ENCODE assay signal across 1 cellular context in genomic region chr2:85852979-85853498, GRCh38.
A peak's percentile ranks its signal among the peaks of the same experiment; 100 is the strongest.
TF ChIP-seq lines count a peak whose summit lies in the region.

No MANE protein-coding gene starts in this region.

TF ChIP-seq in GM12878, 131 proteins besides CTCF, POLR2A, EP300 and RAD21 (continued from another document):
- TF ChIP-seq ELK1 (IDR thresholded peaks at IDR 0.05; ENCODE audit: low read depth, low read length) (no peak), BRCA1 (IDR thresholded peaks at IDR 0.05; ENCODE audit: low read depth, low read length) (no peak), RAD51 (IDR thresholded peaks at IDR 0.05) (no peak), MLLT1 (IDR thresholded peaks at IDR 0.05) (no peak), EED (IDR thresholded peaks at IDR 0.05; ENCODE audit: low read depth) (peak; percentile 6; the same call in 1 of the 2 replicates), ZNF207 (IDR thresholded peaks at IDR 0.05; ENCODE audit: borderline replicate concordance) (no peak; the same call in 1 of the 2 replicates), HDAC6 (IDR thresholded peaks at IDR 0.05; ENCODE audit: unreplicated experiment) (no peak), PRDM15 (CRISPR knock-in tag; IDR thresholded peaks at IDR 0.05) (no peak), ZBTB11 (CRISPR knock-in tag; IDR thresholded peaks at IDR 0.05) (no peak), POU2F2 (IDR thresholded peaks at IDR 0.05; ENCODE audit: borderline replicate concordance, low read depth, low read length) (peak; percentile 85; the same call in 2 of the 3 replicates), USF1 (IDR thresholded peaks at IDR 0.05; ENCODE audit: borderline replicate concordance, extremely low read length, insufficient read depth, low read depth, low read length) (no peak), CREM (IDR thresholded peaks at IDR 0.05; ENCODE audit: low read depth) (no peak), SPI1 (IDR thresholded peaks at IDR 0.05; ENCODE audit: borderline replicate concordance, insufficient read depth, low read depth, low read length) (peak; percentile 80; the same call in 1 of the 2 replicates), MXI1 (IDR thresholded peaks at IDR 0.05; ENCODE audit: low read depth, low read length) (no peak; the same call in 1 of the 2 replicates), NKRF (conservative IDR thresholded peaks at IDR 0.05) (no peak), BCL11A (IDR thresholded peaks at IDR 0.05; ENCODE audit: low read depth, low read length) (peak; percentile 45; the same call in 1 of the 2 replicates), RBBP5 (conservative IDR thresholded peaks at IDR 0.05) (no peak), ASH2L (IDR thresholded peaks at IDR 0.05; ENCODE audit: borderline replicate concordance, low read depth) (no peak; the same call in 1 of the 2 replicates), HCFC1 (IDR thresholded peaks at IDR 0.05; ENCODE audit: low read length) (no peak), NFXL1 (IDR thresholded peaks at IDR 0.05; ENCODE audit: borderline replicate concordance) (no peak), NR2C1 (IDR thresholded peaks at IDR 0.05) (no peak), NR2F1 (conservative IDR thresholded peaks at IDR 0.05) (no peak), SMARCA5 (IDR thresholded peaks at IDR 0.05) (no peak), NRF1 (conservative IDR thresholded peaks at IDR 0.05; ENCODE audit: low read depth, low read length) (no peak), ZNF24 (IDR thresholded peaks at IDR 0.05) (no peak), TCF3 (IDR thresholded peaks at IDR 0.05; ENCODE audit: borderline replicate concordance, insufficient read depth, low read depth, low read length) (0 out of 2 replicates have a peak, but pooled peaks have one; percentile 0), EGR1 (IDR thresholded peaks at IDR 0.05; ENCODE audit: borderline replicate concordance in 1 of 2, low read depth in 2 of 2, low read length in 2 of 2) (no peak), NFIC (IDR thresholded peaks at IDR 0.05; ENCODE audit: low read depth, low read length) (peak; percentile 64), JUND (IDR thresholded peaks at IDR 0.05; ENCODE audit: low read depth, low read length) (no peak), NR2C2 (IDR thresholded peaks at IDR 0.05; ENCODE audit: borderline replicate concordance, control insufficient read depth, insufficient read length, low read depth) (no peak), SMAD1 (IDR thresholded peaks at IDR 0.05; ENCODE audit: low read depth, partially characterized antibody) (no peak), CEBPB (IDR thresholded peaks at IDR 0.05; ENCODE audit: borderline replicate concordance in 1 of 2, low read depth in 2 of 2, low read length in 2 of 2) (no peak), REST (IDR thresholded peaks at IDR 0.05; ENCODE audit: low read depth, low read length) (no peak), HDAC2 (IDR thresholded peaks at IDR 0.05) (no peak), IRF4 (IDR thresholded peaks at IDR 0.05; ENCODE audit: low read depth, low read length) (no peak), PML (IDR thresholded peaks at IDR 0.05; ENCODE audit: low read length) (no peak), MTA3 (IDR thresholded peaks at IDR 0.05; ENCODE audit: borderline replicate concordance, low read length) (no peak; the same call in 1 of the 2 replicates), LARP7 (IDR thresholded peaks at IDR 0.05) (no peak), CBX5 (IDR thresholded peaks at IDR 0.05; ENCODE audit: low read depth) (no peak), SIX5 (IDR thresholded peaks at IDR 0.05; ENCODE audit: low read depth, low read length, severe bottlenecking) (no peak), BACH1 (IDR thresholded peaks at IDR 0.05; ENCODE audit: borderline replicate concordance) (no peak), WRNIP1 (IDR thresholded peaks at IDR 0.05; ENCODE audit: borderline replicate concordance, low read depth, low read length) (no peak), TCF7 (IDR thresholded peaks at IDR 0.05; ENCODE audit: borderline replicate concordance) (no peak), TCF12 (IDR thresholded peaks at IDR 0.05; ENCODE audit: low read depth, low read length) (0 out of 2 replicates have a peak, but pooled peaks have one; percentile 28), YBX1 (IDR thresholded peaks at IDR 0.05) (no peak), PAX8 (IDR thresholded peaks at IDR 0.05) (no peak), YY1 (IDR thresholded peaks at IDR 0.05; ENCODE audit: low read depth, low read length) (no peak; the same call in 1 of the 2 replicates), ATF2 (IDR thresholded peaks at IDR 0.05; ENCODE audit: low read length) (no peak)
